Comparison of ENCODE assay signal across 8 cellular contexts in genomic region chr22:32910358-32910757, GRCh38.
"Had no signal": no experiment of that assay in that cellular context is flagged by ENCODE, and none has a peak within 500 bp of the region (broad histone marks: within the 10 kb centered on the region; RNA-seq: fewer than 3 reads in every experiment).

No MANE protein-coding gene starts in this region.

- H3K4me3 ChIP-seq: GM23248, HAP-1 had no signal

- H3K4me3 Mint-ChIP-seq: HFFc6 had no signal

- H2AFZ ChIP-seq: GM23248 had no signal

- H3K27ac Mint-ChIP-seq: HFFc6 had no signal

- H3K27ac ChIP-seq: GM23248, HL-60 had no signal

- H3K4me1 ChIP-seq: HAP-1 had no signal

- DNase-seq: GM23248, GOT3, H7, HFFc6 had no signal

- H3K36me3 ChIP-seq: HAP-1 had no signal

- ATAC-seq: HCT116, HepG2 had no signal

- H3K9me3 ChIP-seq: HAP-1 had no signal
